8 cellular contexts compared by ENCODE assay signal in the genomic region with DNA sequence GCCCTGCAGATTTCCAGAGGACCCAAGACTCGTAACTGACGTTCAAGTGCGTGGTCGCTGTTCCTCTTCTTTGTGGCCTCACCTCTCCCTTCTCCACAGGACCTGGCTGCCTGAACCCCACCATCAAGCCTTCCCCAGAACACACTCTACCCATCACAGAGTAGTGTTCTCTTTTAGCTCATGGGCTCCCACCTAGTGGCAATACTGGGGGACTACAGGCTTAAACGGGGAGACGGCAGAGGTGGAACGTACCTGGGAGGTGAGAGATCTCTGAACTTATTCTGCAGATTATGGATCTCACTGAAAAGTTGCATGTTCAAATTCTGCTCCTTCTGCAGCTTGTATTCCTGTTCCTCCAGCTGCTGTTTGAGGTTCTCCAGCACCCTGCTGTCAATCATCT.
A peak's percentile ranks its signal among the peaks of the same experiment; 100 is the strongest.
DNase-seq lines count a peak whose midpoint lies in the region; ATAC-seq and TF ChIP-seq lines count a peak whose summit lies in the region.

No MANE protein-coding gene starts in this region.

- WGBS in heart right ventricle, 2 donors = 88 to 89% methylated on average over 7 of the region's 7 CpGs

- H3K9me3 ChIP-seq in heart right ventricle (no peaks in the 10 kb centered on the region), Loucy (ENCODE audit: insufficient read depth, low read depth, low read length) (no peaks in the 10 kb centered on the region)

- H3K79me2 ChIP-seq in Loucy (ENCODE audit: insufficient read depth, low read length) = no peaks in the 10 kb centered on the region

- H3K9me2 ChIP-seq in Loucy (replicated peaks; ENCODE audit: low read depth, low read length) = no peaks in the 10 kb centered on the region

- no peak overlapping the region for H3K9ac ChIP-seq in Loucy (ENCODE audit: low read depth, low read length, poor library complexity, severe bottlenecking)

- peak overlapping the region in 1 of 10 donors; percentile 68 for H3K27ac ChIP-seq in heart right ventricle

- no peaks in the 10 kb centered on the region for H4K20me1 ChIP-seq in Loucy (ENCODE audit: insufficient read depth, low read length, poor library complexity, severe bottlenecking)

- H3K4me2 ChIP-seq in Loucy (ENCODE audit: low read depth, low read length, poor library complexity, severe bottlenecking) = no peak overlapping the region

- no peaks in the 10 kb centered on the region for H3K27me3 Mint-ChIP-seq in nephron (ENCODE audit: low read depth)

- H3F3A ChIP-seq in Loucy (ENCODE audit: low read depth) = no peaks in the 10 kb centered on the region

- peaks cover 28% of the 10 kb centered on the region for H3K4me1 Mint-ChIP-seq in nephron

- H3K4me3 Mint-ChIP-seq in nephron = no peak overlapping the region

- no peaks in the 10 kb centered on the region for H3K27me3 ChIP-seq in heart right ventricle
- no peaks in the 10 kb centered on the region for H3K27me3 ChIP-seq in Loucy (ENCODE audit: insufficient read depth, low read length, poor library complexity, severe bottlenecking)

- no peak overlapping the region for H2AFZ ChIP-seq in Loucy (ENCODE audit: low read length)

- TF ChIP-seq CTCF in heart right ventricle (IDR thresholded peaks at IDR 0.05) (peak in 8 of 9 donors; percentile 14 to 53 (median 41)), Loucy (conservative IDR thresholded peaks at IDR 0.05; ENCODE audit: low read length) (peak; percentile 85), nephron (IDR thresholded peaks at IDR 0.05; ENCODE audit: unreplicated experiment in 3 of 3) (peak; percentile 17 to 29 (median 23))

- peaks cover 62% of the 10 kb centered on the region for H3K36me3 Mint-ChIP-seq in nephron (ENCODE audit: low read depth)

- H3K9me3 Mint-ChIP-seq in nephron = no peaks in the 10 kb centered on the region

- H3K4me1 ChIP-seq in heart right ventricle = peaks cover 0 to 65% (median 0%) of the 10 kb centered on the region in 9 donors
- H3K4me1 ChIP-seq in Loucy (ENCODE audit: insufficient read depth, low read length, poor library complexity, severe bottlenecking) = peaks cover 17% of the 10 kb centered on the region

- H3K36me3 ChIP-seq in heart right ventricle (peaks cover 0 to 92% (median 14%) of the 10 kb centered on the region in 9 donors), Loucy (ENCODE audit: insufficient read depth, low read length) (peaks cover 85% of the 10 kb centered on the region; the same call in 1 of the 2 replicates)

- no peak for DNase-seq in heart right ventricle
- DNase-seq in left cardiac atrium = no peak
- peak; percentile 28 for DNase-seq in astrocyte of the hippocampus (ENCODE audit: low read depth, low spot score)
- DNase-seq in GOT3 (lab: John Stamatoyannopoulos, UW) = no peak
- no peak for DNase-seq in globus pallidus (ENCODE audit: low spot score)
- DNase-seq in medulla oblongata (ENCODE audit: extremely low spot score) = no peak

- H3K4me3 ChIP-seq in heart right ventricle (no peak overlapping the region), Loucy (ENCODE audit: low read length, poor library complexity, severe bottlenecking) (no peak overlapping the region)

- intact Hi-C loops in heart right ventricle (cut with DNase I) (no loop called here), left cardiac atrium (cut with DNase I) (no loop called here)

- H3K27ac Mint-ChIP-seq in nephron = no peak overlapping the region

- ATAC-seq in heart right ventricle = no peak
- no peak for ATAC-seq in left cardiac atrium

Comparison
In these comparisons a context has a peak if more than half of its experiments do, and no peak if none do; other contexts are left out.
1. CTCF ChIP-seq: peak in every context shown above with its lines; median percentile 85 in Loucy; 41 in heart right ventricle; 23 in nephron.